In the genomic region with DNA sequence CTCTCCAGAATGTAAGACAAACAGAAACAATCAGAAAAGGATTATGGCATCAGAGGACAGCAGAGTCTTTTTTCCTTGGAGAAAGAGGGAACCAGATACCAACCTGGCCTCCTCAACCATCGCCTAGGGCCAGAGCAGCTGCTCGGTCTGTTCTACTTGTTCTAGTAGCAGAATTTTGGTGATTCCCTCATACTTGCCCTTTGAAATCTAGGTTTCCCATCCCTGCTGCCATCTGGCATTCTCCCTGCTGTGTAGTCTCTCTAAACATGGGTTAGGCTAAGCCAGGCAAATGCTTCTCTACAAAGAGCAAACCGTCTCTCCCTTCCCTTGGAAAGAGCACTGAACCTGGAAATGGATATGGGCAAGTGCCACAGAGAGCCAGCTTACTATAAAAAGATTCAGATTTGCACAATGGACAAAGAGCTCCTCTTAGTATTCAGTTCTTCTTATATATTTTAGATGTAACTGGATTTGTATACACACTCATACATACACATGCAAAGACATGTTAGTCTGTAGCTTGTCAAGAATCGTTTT, we compare ENCODE assay signal across 24 cellular contexts.
"Had no signal": no experiment of that assay in that cellular context is flagged by ENCODE, and none has a peak within 500 bp of the region (broad histone marks: within the 10 kb centered on the region; RNA-seq: fewer than 3 reads in every experiment).

No MANE protein-coding gene starts in this region.

- H3K4me3 ChIP-seq: coronary artery, heart right ventricle, left lung, neural progenitor cell, prostate gland, sigmoid colon, testis, tibial artery had no signal

- H3K4me1 Mint-ChIP-seq: naive thymus-derived CD4-positive, alpha-beta T cell; stimulated activated memory B cell treated with anti-CD40 and anti-IgM and Interleukin-4, amounts not matched to agents 10 μg/mL and 1 μg/mL and 100 μg/mL, for 72 hours had no signal

- H3K36me3 ChIP-seq: heart right ventricle, left lung, neural progenitor cell, prostate gland, sigmoid colon, tibial artery had no signal

- DNase-seq: foreskin keratinocyte; glutamatergic neuron; heart right ventricle; hippocampal formation; left cardiac atrium; left lung; mesenchymal stem cell; midbrain; naive thymus-derived CD4-positive, alpha-beta T cell; right cardiac atrium; sigmoid colon; stimulated activated CD4-positive, alpha-beta T cell treated with anti-CD3 and anti-CD28 coated beads, Interleukin-2, amount 100 ng/mL, for 24 hours; stimulated activated CD4-positive, alpha-beta T cell treated with anti-CD3 and anti-CD28 coated beads, Interleukin-4, amount 100 ng/mL, for 24 hours; stimulated activated naive CD8-positive, alpha-beta T cell treated with anti-CD3 and anti-CD28 coated beads, Interleukin-15, Interleukin-2, amounts not matched to agents 100 U/mL and 50 U/mL, for 24 hours; substantia nigra; testis; tibial artery had no signal

- H3K27ac ChIP-seq: coronary artery, foreskin keratinocyte, heart right ventricle, left lung, neural progenitor cell, parathyroid adenoma, prostate gland, sigmoid colon, testis, tibial artery had no signal

- H3K4me3 Mint-ChIP-seq: naive thymus-derived CD4-positive, alpha-beta T cell; nephron; neural progenitor cell; stimulated activated memory B cell treated with anti-CD40 and anti-IgM and Interleukin-4, amounts not matched to agents 10 μg/mL and 1 μg/mL and 100 μg/mL, for 72 hours; type B pancreatic cell had no signal

- H3K27me3 ChIP-seq: foreskin keratinocyte, heart right ventricle, left lung, neural progenitor cell, sigmoid colon, testis, tibial artery had no signal

- H3K9ac ChIP-seq: neural progenitor cell, parathyroid adenoma had no signal

- H3K4me2 ChIP-seq: neural progenitor cell had no signal

- H3K4me1 ChIP-seq: foreskin keratinocyte, left lung, parathyroid adenoma, prostate gland, sigmoid colon, testis, tibial artery had no signal

- H3K27ac Mint-ChIP-seq: naive thymus-derived CD4-positive, alpha-beta T cell; nephron; neural progenitor cell; stimulated activated memory B cell treated with anti-CD40 and anti-IgM and Interleukin-4, amounts not matched to agents 10 μg/mL and 1 μg/mL and 100 μg/mL, for 72 hours; type B pancreatic cell had no signal

- H3K27me3 Mint-ChIP-seq: naive thymus-derived CD4-positive, alpha-beta T cell; stimulated activated memory B cell treated with anti-CD40 and anti-IgM and Interleukin-4, amounts not matched to agents 10 μg/mL and 1 μg/mL and 100 μg/mL, for 72 hours had no signal

- H3K36me3 Mint-ChIP-seq: naive thymus-derived CD4-positive, alpha-beta T cell; neural progenitor cell; stimulated activated memory B cell treated with anti-CD40 and anti-IgM and Interleukin-4, amounts not matched to agents 10 μg/mL and 1 μg/mL and 100 μg/mL, for 72 hours; type B pancreatic cell had no signal

- H3K9me3 Mint-ChIP-seq: nephron, neural progenitor cell, type B pancreatic cell had no signal

- H3K79me2 ChIP-seq: parathyroid adenoma had no signal
